8 cellular contexts compared by ENCODE assay signal in the genomic region with DNA sequence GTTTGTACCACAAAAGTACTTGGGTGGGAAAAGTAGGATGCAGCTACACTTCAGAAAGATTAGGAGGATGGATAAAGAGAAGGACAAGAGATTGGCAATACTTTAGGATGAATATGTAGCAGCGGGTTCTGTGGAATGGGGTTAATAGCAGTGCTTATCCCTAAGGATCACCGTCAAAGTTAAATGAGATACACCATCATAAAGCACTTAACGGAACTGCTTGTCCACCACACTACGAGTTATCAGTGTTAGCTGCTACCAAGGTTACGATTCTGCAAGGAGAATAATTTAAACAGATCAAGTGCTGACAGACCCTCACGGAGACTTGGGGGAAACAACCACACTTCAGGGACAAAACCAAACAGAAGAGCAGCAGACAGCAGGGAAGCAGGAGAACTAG. TPM values are rescaled to one million over a fixed set of nuclear protein-coding genes. Genes with fewer than 3 reads are reported as not detected.
DNase-seq lines count a peak whose midpoint lies in the region; ATAC-seq and TF ChIP-seq lines count a peak whose summit lies in the region.

No MANE protein-coding gene starts in this region.

- H3K4me3 ChIP-seq in GM12864 (ENCODE audit: low read depth, low read length) (peak overlapping the region; percentile 91), Peyer's patch (peak overlapping the region; percentile 70 to 73 (median 72)), esophagus muscularis mucosa (peak overlapping the region; percentile 75 to 92 (median 78)), psoas muscle (peak overlapping the region; percentile 89)

- no peak for TF ChIP-seq POLR2A in Peyer's patch (IDR thresholded peaks at IDR 0.05)
- no peak for TF ChIP-seq POLR2A in esophagus muscularis mucosa (IDR thresholded peaks at IDR 0.05; ENCODE audit: low read depth)

- TF ChIP-seq EP300 in esophagus muscularis mucosa (IDR thresholded peaks at IDR 0.05): no peak

- TF ChIP-seq CTCF in GM12864 (IDR thresholded peaks at IDR 0.05; ENCODE audit: low read depth, low read length, missing control alignments) (no peak), Peyer's patch (IDR thresholded peaks at IDR 0.05) (peak in 1 of 6 experiments; percentile 6), esophagus muscularis mucosa (IDR thresholded peaks at IDR 0.05) (no peak), psoas muscle (IDR thresholded peaks at IDR 0.05) (no peak), GM10248 (IDR thresholded peaks at IDR 0.05; ENCODE audit: control extremely low read depth, extremely low read depth, low read depth, missing control alignments) (no peak)

- WGBS in esophagus muscularis mucosa: 13% methylated on average over 6 of the region's 6 CpGs
- WGBS in psoas muscle, 3 donors: 8 to 12% (median 9%) methylated on average over 6 of the region's 6 CpGs

- POLR2A ChIA-PET in GM10248 (lab: Yijun Ruan, JAX): no interaction called here

- H3K27me3 ChIP-seq in Peyer's patch (no peaks in the 10 kb centered on the region), esophagus muscularis mucosa (no peaks in the 10 kb centered on the region), psoas muscle (ENCODE audit: insufficient read depth in 3 of 3, low read length in 2 of 3) (no peaks in the 10 kb centered on the region)

- H3K27ac ChIP-seq in Peyer's patch (peak overlapping the region in 2 of 4 donors; percentile 70 to 81), esophagus muscularis mucosa (replicated peaks in 1 of 4) (peak overlapping the region; percentile 75 to 87 (median 82)), psoas muscle (peak overlapping the region; percentile 84), substantia nigra (ENCODE audit: low read depth, low read length, poor library complexity, severe bottlenecking) (no peak overlapping the region)

- DNase-seq in GM12864 (ENCODE audit: low read depth): no peak
- DNase-seq in Peyer's patch: no peak
- DNase-seq in esophagus muscularis mucosa (ENCODE audit: extremely low spot score): no peak
- DNase-seq in psoas muscle: no peak
- DNase-seq in SKM-1 treated with dmso at 0.1 percent for 144 hours (lab: John Stamatoyannopoulos, UW; ENCODE audit: unreplicated experiment): no peak
- DNase-seq in iPS-NIHi7 (ENCODE audit: extremely low spot score): no peak
- DNase-seq in substantia nigra (lab: John Stamatoyannopoulos, UW): no peak
- no peak for DNase-seq in GM10248 (ENCODE audit: extremely low spot score)

- peaks cover 0 to 33% (median 7%) of the 10 kb centered on the region in 4 donors for H3K4me1 ChIP-seq in Peyer's patch
- H3K4me1 ChIP-seq in esophagus muscularis mucosa: peaks cover 17 to 43% (median 31%) of the 10 kb centered on the region in 4 donors
- H3K4me1 ChIP-seq in psoas muscle: peaks cover 31% of the 10 kb centered on the region

- H3K9me3 ChIP-seq in Peyer's patch: no peaks in the 10 kb centered on the region
- no peaks in the 10 kb centered on the region for H3K9me3 ChIP-seq in esophagus muscularis mucosa
- H3K9me3 ChIP-seq in psoas muscle: no peaks in the 10 kb centered on the region

- H3K36me3 ChIP-seq in Peyer's patch (peaks cover 0 to 5% (median 0%) of the 10 kb centered on the region in 3 donors), esophagus muscularis mucosa (peaks cover 2 to 10% (median 6%) of the 10 kb centered on the region in 4 donors), psoas muscle (ENCODE audit: insufficient read depth in 1 of 2, low read depth in 1 of 2) (peaks cover 0 to 6% of the 10 kb centered on the region in 2 donors)

- CTCF ChIA-PET in GM10248 (lab: Yijun Ruan, JAX): interaction anchor here (1.2 kb wide), 1 partner anchor 972 kb away, joined by 3 read pairs; no protein-coding TSS in a partner anchor

- ATAC-seq in psoas muscle: no peak

- intact Hi-C loops in esophagus muscularis mucosa (cut with DNase I): loop anchor here (5.0 to 10.0 kb wide), 2 partner anchors 40 to 208 kb away; a partner anchor contains a TSS
- intact Hi-C loops in psoas muscle (cut with DNase I): loop anchor here (5.0 to 10.0 kb wide), 3 partner anchors 148 to 240 kb away; a partner anchor contains a TSS

RNA-seq across cellular contexts. Expression of a gene that starts 1.0 kb away (rescaled TPM):
- total RNA-seq in Peyer's patch (100 to 1,000 TPM in 1 of 4 donors, 10 to 100 TPM in 3; 11.0 to 105 (median 13.4) TPM), esophagus muscularis mucosa (10 to 100 TPM in 3 of 4 donors, 1 to 10 TPM in 1; 8.7 to 19.9 (median 12.4) TPM), psoas muscle (10 to 100 TPM in 3 of 4 donors, 1 to 10 TPM in 1; 6.2 to 20.6 (median 18.3) TPM)
- 10 to 100 TPM in 2 of 3 donors, 1 to 10 TPM in 1; 8.8 to 15.9 (median 11.0) TPM for polyA plus RNA-seq in psoas muscle

RNA-seq across cellular contexts. Expression of a gene that starts 40.6 kb away (rescaled TPM):
- total RNA-seq in Peyer's patch (10 to 100 TPM in 1 of 4 donors, 1 to 10 TPM in 3; 1.1 to 38.0 (median 1.4) TPM), esophagus muscularis mucosa (1 to 10 TPM; 5.0 to 9.8 (median 7.6) TPM), psoas muscle (1 to 10 TPM in 3 of 4 donors, under 1 TPM in 1; 0.84 to 5.9 (median 1.8) TPM)
- under 1 TPM; 0.04 to 0.38 (median 0.16) TPM for polyA plus RNA-seq in psoas muscle
